2 cellular contexts compared by ENCODE assay signal in genomic region chrX:12946406-12946805, GRCh38.
TF ChIP-seq lines count a peak whose summit lies in the region.

No MANE protein-coding gene starts in this region.

TF ChIP-seq in A549, 52 proteins besides CTCF, POLR2A, EP300 and RAD21 (continued from another document):
- no peak for TF ChIP-seq SMC3 (IDR thresholded peaks at IDR 0.05)
- TF ChIP-seq, protein P1, sequence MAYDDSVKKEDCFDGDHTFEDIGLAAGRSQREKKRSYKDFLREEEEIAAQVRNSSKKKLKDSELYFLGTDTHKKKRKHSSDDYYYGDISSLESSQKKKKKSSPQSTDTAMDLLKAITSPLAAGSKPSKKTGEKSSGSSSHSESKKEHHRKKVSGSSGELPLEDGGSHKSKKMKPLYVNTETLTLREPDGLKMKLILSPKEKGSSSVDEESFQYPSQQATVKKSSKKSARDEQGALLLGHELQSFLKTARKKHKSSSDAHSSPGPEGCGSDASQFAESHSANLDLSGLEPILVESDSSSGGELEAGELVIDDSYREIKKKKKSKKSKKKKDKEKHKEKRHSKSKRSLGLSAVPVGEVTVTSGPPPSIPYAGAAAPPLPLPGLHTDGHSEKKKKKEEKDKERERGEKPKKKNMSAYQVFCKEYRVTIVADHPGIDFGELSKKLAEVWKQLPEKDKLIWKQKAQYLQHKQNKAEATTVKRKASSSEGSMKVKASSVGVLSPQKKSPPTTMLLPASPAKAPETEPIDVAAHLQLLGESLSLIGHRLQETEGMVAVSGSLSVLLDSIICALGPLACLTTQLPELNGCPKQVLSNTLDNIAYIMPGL (CRISPR knock-in tag; IDR thresholded peaks at IDR 0.05; ENCODE audit: borderline replicate concordance), result no peak
TF ChIP-seq in A549: peak in this region for 0.

TF ChIP-seq in GM12878, 131 proteins besides CTCF, POLR2A, EP300 and RAD21:
- TF ChIP-seq, protein P2, sequence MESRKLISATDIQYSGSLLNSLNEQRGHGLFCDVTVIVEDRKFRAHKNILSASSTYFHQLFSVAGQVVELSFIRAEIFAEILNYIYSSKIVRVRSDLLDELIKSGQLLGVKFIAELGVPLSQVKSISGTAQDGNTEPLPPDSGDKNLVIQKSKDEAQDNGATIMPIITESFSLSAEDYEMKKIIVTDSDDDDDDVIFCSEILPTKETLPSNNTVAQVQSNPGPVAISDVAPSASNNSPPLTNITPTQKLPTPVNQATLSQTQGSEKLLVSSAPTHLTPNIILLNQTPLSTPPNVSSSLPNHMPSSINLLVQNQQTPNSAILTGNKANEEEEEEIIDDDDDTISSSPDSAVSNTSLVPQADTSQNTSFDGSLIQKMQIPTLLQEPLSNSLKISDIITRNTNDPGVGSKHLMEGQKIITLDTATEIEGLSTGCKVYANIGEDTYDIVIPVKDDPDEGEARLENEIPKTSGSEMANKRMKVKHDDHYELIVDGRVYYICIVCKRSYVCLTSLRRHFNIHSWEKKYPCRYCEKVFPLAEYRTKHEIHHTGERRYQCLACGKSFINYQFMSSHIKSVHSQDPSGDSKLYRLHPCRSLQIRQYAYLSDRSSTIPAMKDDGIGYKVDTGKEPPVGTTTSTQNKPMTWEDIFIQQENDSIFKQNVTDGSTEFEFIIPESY (IDR thresholded peaks at IDR 0.05), result no peak
- no peak for TF ChIP-seq SUZ12 (IDR thresholded peaks at IDR 0.05; ENCODE audit: unreplicated experiment)
- TF ChIP-seq FOS (IDR thresholded peaks at IDR 0.05; ENCODE audit: borderline replicate concordance, extremely low read depth, insufficient read length), result no peak
- no peak for TF ChIP-seq EED (IDR thresholded peaks at IDR 0.05; ENCODE audit: low read depth)
- no peak for TF ChIP-seq NBN (IDR thresholded peaks at IDR 0.05)
- TF ChIP-seq JUNB (IDR thresholded peaks at IDR 0.05), result no peak
- TF ChIP-seq, protein P3, sequence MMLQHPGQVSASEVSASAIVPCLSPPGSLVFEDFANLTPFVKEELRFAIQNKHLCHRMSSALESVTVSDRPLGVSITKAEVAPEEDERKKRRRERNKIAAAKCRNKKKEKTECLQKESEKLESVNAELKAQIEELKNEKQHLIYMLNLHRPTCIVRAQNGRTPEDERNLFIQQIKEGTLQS (IDR thresholded peaks at IDR 0.05; ENCODE audit: borderline replicate concordance, extremely low read depth, low read depth, low read length), result no peak
- TF ChIP-seq CUX1 (IDR thresholded peaks at IDR 0.05; ENCODE audit: insufficient replicate concordance, low read depth, low read length), result no peak
- TF ChIP-seq KAT2A (conservative IDR thresholded peaks at IDR 0.05; ENCODE audit: control insufficient read depth, low read depth, low read length), result no peak
- TF ChIP-seq, protein P4, sequence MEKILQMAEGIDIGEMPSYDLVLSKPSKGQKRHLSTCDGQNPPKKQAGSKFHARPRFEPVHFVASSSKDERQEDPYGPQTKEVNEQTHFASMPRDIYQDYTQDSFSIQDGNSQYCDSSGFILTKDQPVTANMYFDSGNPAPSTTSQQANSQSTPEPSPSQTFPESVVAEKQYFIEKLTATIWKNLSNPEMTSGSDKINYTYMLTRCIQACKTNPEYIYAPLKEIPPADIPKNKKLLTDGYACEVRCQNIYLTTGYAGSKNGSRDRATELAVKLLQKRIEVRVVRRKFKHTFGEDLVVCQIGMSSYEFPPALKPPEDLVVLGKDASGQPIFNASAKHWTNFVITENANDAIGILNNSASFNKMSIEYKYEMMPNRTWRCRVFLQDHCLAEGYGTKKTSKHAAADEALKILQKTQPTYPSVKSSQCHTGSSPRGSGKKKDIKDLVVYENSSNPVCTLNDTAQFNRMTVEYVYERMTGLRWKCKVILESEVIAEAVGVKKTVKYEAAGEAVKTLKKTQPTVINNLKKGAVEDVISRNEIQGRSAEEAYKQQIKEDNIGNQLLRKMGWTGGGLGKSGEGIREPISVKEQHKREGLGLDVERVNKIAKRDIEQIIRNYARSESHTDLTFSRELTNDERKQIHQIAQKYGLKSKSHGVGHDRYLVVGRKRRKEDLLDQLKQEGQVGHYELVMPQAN (conservative IDR thresholded peaks at IDR 0.05), result no peak
- TF ChIP-seq BACH1 (IDR thresholded peaks at IDR 0.05; ENCODE audit: borderline replicate concordance), result no peak
